ENCODE assay signal across 20 cellular contexts in genomic region chr6:149197482-149197881, GRCh38.
DNase-seq lines count a peak whose midpoint lies in the region; FAIRE-seq and TF ChIP-seq lines count a peak whose summit lies in the region.
"Had no signal": no experiment of that assay in that cellular context is flagged by ENCODE, and none has a peak within 500 bp of the region (broad histone marks: within the 10 kb centered on the region; RNA-seq: fewer than 3 reads in every experiment).

No MANE protein-coding gene starts in this region.

- POLR2A ChIA-PET in A673 (lab: Charles Lee; ENCODE audit: low non-redundant PET): no interaction called here

- H3K4me1 ChIP-seq in Loucy (ENCODE audit: insufficient read depth, low read length, poor library complexity, severe bottlenecking) (no peaks in the 10 kb centered on the region), A673 (ENCODE audit: insufficient read depth, low read length, poor library complexity, severe bottlenecking) (no peaks in the 10 kb centered on the region), tibial artery (no peaks in the 10 kb centered on the region), esophagus squamous epithelium (no peaks in the 10 kb centered on the region), stomach (no peaks in the 10 kb centered on the region)
- H3K4me1 ChIP-seq: A549, HAP-1 had no signal

- no peak overlapping the region for H3K27ac Mint-ChIP-seq in chondrocyte (ENCODE audit: unreplicated experiment)
- no peak overlapping the region for H3K27ac Mint-ChIP-seq in osteocyte (ENCODE audit: unreplicated experiment)

- BruUV-seq in A673 (replicated peaks; lab: Mats Ljungman, UMichigan): no TSS peak

- H3K27ac ChIP-seq in A673 (ENCODE audit: low read depth, low read length, poor library complexity, severe bottlenecking) (no peak overlapping the region), tibial artery (no peak overlapping the region), esophagus squamous epithelium (no peak overlapping the region), stomach (no peak overlapping the region)
- H3K27ac ChIP-seq: A549 had no signal

- H3K79me2 ChIP-seq in Loucy (ENCODE audit: insufficient read depth, low read length): no peaks in the 10 kb centered on the region

- H3K9me3 ChIP-seq in Loucy (ENCODE audit: insufficient read depth, low read depth, low read length) (peaks cover 10% of the 10 kb centered on the region; the same call in 1 of the 2 replicates), A673 (ENCODE audit: low read depth, low read length, poor library complexity, severe bottlenecking) (no peaks in the 10 kb centered on the region), tibial artery (no peaks in the 10 kb centered on the region), esophagus squamous epithelium (peaks cover 0 to 7% (median 0%) of the 10 kb centered on the region in 3 donors), stomach (peaks cover 0 to 29% (median 12%) of the 10 kb centered on the region in 4 donors)
- H3K9me3 ChIP-seq: A549 had no signal

- H3K9me3 Mint-ChIP-seq in chondrocyte (ENCODE audit: low read depth) (peaks cover 20% of the 10 kb centered on the region), osteocyte (ENCODE audit: unreplicated experiment) (peaks cover 5% of the 10 kb centered on the region)

- no peak for TF ChIP-seq POLR2A in esophagus squamous epithelium (IDR thresholded peaks at IDR 0.05)
- TF ChIP-seq POLR2A in stomach (IDR thresholded peaks at IDR 0.05): no peak

- H3K4me1 Mint-ChIP-seq in chondrocyte (ENCODE audit: low read depth) (peaks cover 5% of the 10 kb centered on the region), osteocyte (ENCODE audit: unreplicated experiment) (peaks cover 6% of the 10 kb centered on the region)

- no peaks in the 10 kb centered on the region for H4K20me1 ChIP-seq in Loucy (ENCODE audit: insufficient read depth, low read length, poor library complexity, severe bottlenecking)

- no peak overlapping the region for H3K4me3 ChIP-seq in Loucy (ENCODE audit: low read length, poor library complexity, severe bottlenecking)
- no peak overlapping the region for H3K4me3 ChIP-seq in A673 (ENCODE audit: low read depth, low read length, poor library complexity, severe bottlenecking)
- no peak overlapping the region for H3K4me3 ChIP-seq in tibial artery
- no peak overlapping the region for H3K4me3 ChIP-seq in esophagus squamous epithelium
- no peak overlapping the region for H3K4me3 ChIP-seq in stomach
- H3K4me3 ChIP-seq: A549, HAP-1 had no signal

- no peaks in the 10 kb centered on the region for H3K9me2 ChIP-seq in Loucy (replicated peaks; ENCODE audit: low read depth, low read length)

- H3K9ac ChIP-seq in Loucy (ENCODE audit: low read depth, low read length, poor library complexity, severe bottlenecking): no peak overlapping the region

- FAIRE-seq in GM19239 (lab: Jason Lieb, UNC): peak; percentile 18
- FAIRE-seq: A549, G401.6, GM12892, H54 had no signal

- 0 out of 2 replicates have a peak, but pooled peaks have one; percentile 8 for TF ChIP-seq CTCF in Loucy (conservative IDR thresholded peaks at IDR 0.05; ENCODE audit: low read length)
- peak; percentile 33 for TF ChIP-seq CTCF in chondrocyte (IDR thresholded peaks at IDR 0.05)
- peak; percentile 25 for TF ChIP-seq CTCF in osteocyte (IDR thresholded peaks at IDR 0.05)
- TF ChIP-seq CTCF in A673 (conservative IDR thresholded peaks at IDR 0.05; ENCODE audit: low read depth, low read length): no peak
- TF ChIP-seq CTCF in tibial artery (IDR thresholded peaks at IDR 0.05): no peak
- no peak for TF ChIP-seq CTCF in esophagus squamous epithelium (IDR thresholded peaks at IDR 0.05)
- TF ChIP-seq CTCF in stomach (IDR thresholded peaks at IDR 0.05): no peak

- DNase-seq in GM19239 (ENCODE audit: insufficient read length, low spot score) (no peak), chondrocyte (ENCODE audit: low spot score) (no peak), osteocyte (ENCODE audit: extremely low spot score, unreplicated experiment) (no peak), A673 (ENCODE audit: low spot score) (no peak), tibial artery (no peak), esophagus squamous epithelium (lab: John Stamatoyannopoulos, UW) (no peak), stomach (no peak)
- DNase-seq: 8988T; C1 segment of cervical spinal cord; Calu3; CD4-positive, alpha-beta memory T cell; COR-L47; DND-41; GOT3 had no signal

- H3K36me3 Mint-ChIP-seq in chondrocyte (ENCODE audit: low read depth): no peaks in the 10 kb centered on the region
- H3K36me3 Mint-ChIP-seq in osteocyte (ENCODE audit: unreplicated experiment): no peaks in the 10 kb centered on the region

- no peak overlapping the region for H2AFZ ChIP-seq in Loucy (ENCODE audit: low read length)

- no peaks in the 10 kb centered on the region for H3F3A ChIP-seq in Loucy (ENCODE audit: low read depth)

- H3K27me3 ChIP-seq in Loucy (ENCODE audit: insufficient read depth, low read length, poor library complexity, severe bottlenecking) (no peaks in the 10 kb centered on the region), A673 (replicated peaks; ENCODE audit: insufficient read depth, low read depth, low read length, poor library complexity) (no peaks in the 10 kb centered on the region), tibial artery (no peaks in the 10 kb centered on the region), esophagus squamous epithelium (no peaks in the 10 kb centered on the region), stomach (no peaks in the 10 kb centered on the region)

- intact Hi-C loops in A673 (cut with micrococcal nuclease; ENCODE audit: unreplicated experiment) (no loop called here), tibial artery (cut with DNase I; ENCODE audit: low total_unique reads) (no loop called here), esophagus squamous epithelium (cut with DNase I) (no loop called here), stomach (cut with DNase I; ENCODE audit: low total_unique reads) (no loop called here)

- H3K27me3 Mint-ChIP-seq in chondrocyte (ENCODE audit: low read depth): no peaks in the 10 kb centered on the region
- H3K27me3 Mint-ChIP-seq in osteocyte (ENCODE audit: unreplicated experiment): no peaks in the 10 kb centered on the region
- H3K27me3 Mint-ChIP-seq: CD4-positive, alpha-beta memory T cell had no signal

- CTCF ChIA-PET in A673 (lab: Charles Lee): no interaction called here

- no peak for TF ChIP-seq EP300 in stomach (IDR thresholded peaks at IDR 0.05)

- no peak overlapping the region for H3K4me2 ChIP-seq in Loucy (ENCODE audit: low read depth, low read length, poor library complexity, severe bottlenecking)
- H3K4me2 ChIP-seq: A549 had no signal

- H3K36me3 ChIP-seq in Loucy (ENCODE audit: insufficient read depth, low read length): no peaks in the 10 kb centered on the region
- H3K36me3 ChIP-seq in A673 (ENCODE audit: insufficient read depth, low read length, poor library complexity, severe bottlenecking): no peaks in the 10 kb centered on the region
- H3K36me3 ChIP-seq in tibial artery: no peaks in the 10 kb centered on the region
- H3K36me3 ChIP-seq in esophagus squamous epithelium: no peaks in the 10 kb centered on the region
- no peaks in the 10 kb centered on the region for H3K36me3 ChIP-seq in stomach
- H3K36me3 ChIP-seq: HAP-1 had no signal

- H3K4me3 Mint-ChIP-seq in chondrocyte (ENCODE audit: unreplicated experiment) (no peak overlapping the region), osteocyte (ENCODE audit: unreplicated experiment) (no peak overlapping the region)
- H3K4me3 Mint-ChIP-seq: CD4-positive, alpha-beta memory T cell had no signal

Comparison
In these comparisons a context has a peak if more than half of its experiments do, and no peak if none do; other contexts are left out.
1. CTCF ChIP-seq: peak in Loucy (single experiment), chondrocyte (single experiment) and osteocyte (single experiment); none in A673 (single experiment), tibial artery (0 of 2), esophagus squamous epithelium (0 of 6) and stomach (0 of 7).